ENCODE assay signal across 9 cellular contexts in genomic region chr1:19113362-19114092, GRCh38.
DNase-seq lines count a peak whose midpoint lies in the region; ATAC-seq and TF ChIP-seq lines count a peak whose summit lies in the region.
"Had no signal": no experiment of that assay in that cellular context is flagged by ENCODE, and none has a peak within 500 bp of the region (broad histone marks: within the 10 kb centered on the region; RNA-seq: fewer than 3 reads in every experiment).

No MANE protein-coding gene starts in this region.

- BruUV-seq in Calu3 (replicated peaks; lab: Mats Ljungman, UMichigan) = no TSS peak

- H3K36me3 Mint-ChIP-seq in Calu3 (ENCODE audit: insufficient read depth, unreplicated experiment) = peaks cover 14% of the 10 kb centered on the region
- H3K36me3 Mint-ChIP-seq in T-cell = peaks cover 76% of the 10 kb centered on the region
- peaks cover 8% of the 10 kb centered on the region for H3K36me3 Mint-ChIP-seq in neural crest cell (ENCODE audit: low read depth)

- POLR2A ChIA-PET in T-cell (lab: Charles Lee) = no interaction called here

- H3K27ac Mint-ChIP-seq in Calu3 (ENCODE audit: unreplicated experiment) (no peak overlapping the region), T-cell (no peak overlapping the region), neural crest cell (ENCODE audit: unreplicated experiment) (no peak overlapping the region)
- H3K27ac Mint-ChIP-seq: memory B cell had no signal

- H3K4me1 Mint-ChIP-seq in Calu3 (ENCODE audit: low read depth, unreplicated experiment) (no peaks in the 10 kb centered on the region), T-cell (no peaks in the 10 kb centered on the region), neural crest cell (no peaks in the 10 kb centered on the region)
- H3K4me1 Mint-ChIP-seq: memory B cell had no signal

- intact Hi-C loops in Calu3 (cut with micrococcal nuclease; ENCODE audit: unreplicated experiment) = loop anchor here (5.0 kb wide), 1 partner anchor 206 kb away; no protein-coding TSS in a partner anchor

- H3K27me3 Mint-ChIP-seq in Calu3 (ENCODE audit: unreplicated experiment) = no peaks in the 10 kb centered on the region
- H3K27me3 Mint-ChIP-seq in T-cell = no peaks in the 10 kb centered on the region
- H3K27me3 Mint-ChIP-seq in neural crest cell (ENCODE audit: low read depth) = no peaks in the 10 kb centered on the region
- H3K27me3 Mint-ChIP-seq: memory B cell had no signal

- DNase-seq in Calu3 (peak; percentile 42), HFF-Myc (ENCODE audit: extremely low read depth, low read depth) (peak; percentile 6), T-cell (peak in 26 of 34 experiments; percentile 4 to 41 (median 21)), cerebellum (ENCODE audit: low spot score) (peak; percentile 54), neural crest cell (ENCODE audit: low read depth, low spot score) (peak; percentile 21)

- CTCF ChIA-PET in Calu3 (lab: Charles Lee) = interaction anchor here (0.9 to 1.3 kb wide), 5 partner anchors 70 to 229 kb away, joined by 3 to 5 read pairs (median 3); no protein-coding TSS in a partner anchor
- CTCF ChIA-PET in T-cell (lab: Charles Lee) = interaction anchor here in 1 of 2 donors (0.7 to 1.5 kb wide), 3 partner anchors 207 to 229 kb away, joined by 4 to 6 read pairs (median 5); no protein-coding TSS in a partner anchor

- TF ChIP-seq CTCF in Calu3 (IDR thresholded peaks at IDR 0.05; ENCODE audit: unreplicated experiment) = peak; percentile 27
- TF ChIP-seq CTCF in HFF-Myc (IDR thresholded peaks at IDR 0.05; ENCODE audit: low read depth, low read length, missing control alignments) = peak; percentile 67
- TF ChIP-seq CTCF in neural crest cell (conservative IDR thresholded peaks at IDR 0.05) = peak; percentile 58

- H3K9me3 Mint-ChIP-seq in Calu3 (ENCODE audit: low read depth, unreplicated experiment) (no peaks in the 10 kb centered on the region), T-cell (no peaks in the 10 kb centered on the region), neural crest cell (no peaks in the 10 kb centered on the region)
- H3K9me3 Mint-ChIP-seq: memory B cell had no signal

- peak in 3 of 4 experiments; percentile 49 to 59 (median 59) for ATAC-seq in T-cell (replicated peaks in 1 of 4)
- no peak for ATAC-seq in GM18870 (IDR thresholded peaks at IDR 0.05; ENCODE audit: unreplicated experiment)
- ATAC-seq in HG02981 (IDR thresholded peaks at IDR 0.05; ENCODE audit: unreplicated experiment) = no peak
- ATAC-seq in GM18873 (IDR thresholded peaks at IDR 0.05; ENCODE audit: low FRiP score, unreplicated experiment) = no peak

- H3K4me3 ChIP-seq in HFF-Myc (replicated peaks; ENCODE audit: low read depth, low read length) = no peak overlapping the region

- H3K4me3 Mint-ChIP-seq in Calu3 (ENCODE audit: low read depth, unreplicated experiment) (no peak overlapping the region), T-cell (no peak overlapping the region), neural crest cell (no peak overlapping the region)
- H3K4me3 Mint-ChIP-seq: memory B cell had no signal

Comparison
In these comparisons a context has a peak if more than half of its experiments do, and no peak if none do; other contexts are left out.
1. ATAC-seq: peak in T-cell (3 of 4); none in GM18870 (single experiment), HG02981 (single experiment) and GM18873 (single experiment).
2. Peak in every context shown above with its lines, with median percentiles within 50 percentile points of each other: DNase-seq and CTCF ChIP-seq.